ENCODE assay signal across 8 cellular contexts in the genomic region with DNA sequence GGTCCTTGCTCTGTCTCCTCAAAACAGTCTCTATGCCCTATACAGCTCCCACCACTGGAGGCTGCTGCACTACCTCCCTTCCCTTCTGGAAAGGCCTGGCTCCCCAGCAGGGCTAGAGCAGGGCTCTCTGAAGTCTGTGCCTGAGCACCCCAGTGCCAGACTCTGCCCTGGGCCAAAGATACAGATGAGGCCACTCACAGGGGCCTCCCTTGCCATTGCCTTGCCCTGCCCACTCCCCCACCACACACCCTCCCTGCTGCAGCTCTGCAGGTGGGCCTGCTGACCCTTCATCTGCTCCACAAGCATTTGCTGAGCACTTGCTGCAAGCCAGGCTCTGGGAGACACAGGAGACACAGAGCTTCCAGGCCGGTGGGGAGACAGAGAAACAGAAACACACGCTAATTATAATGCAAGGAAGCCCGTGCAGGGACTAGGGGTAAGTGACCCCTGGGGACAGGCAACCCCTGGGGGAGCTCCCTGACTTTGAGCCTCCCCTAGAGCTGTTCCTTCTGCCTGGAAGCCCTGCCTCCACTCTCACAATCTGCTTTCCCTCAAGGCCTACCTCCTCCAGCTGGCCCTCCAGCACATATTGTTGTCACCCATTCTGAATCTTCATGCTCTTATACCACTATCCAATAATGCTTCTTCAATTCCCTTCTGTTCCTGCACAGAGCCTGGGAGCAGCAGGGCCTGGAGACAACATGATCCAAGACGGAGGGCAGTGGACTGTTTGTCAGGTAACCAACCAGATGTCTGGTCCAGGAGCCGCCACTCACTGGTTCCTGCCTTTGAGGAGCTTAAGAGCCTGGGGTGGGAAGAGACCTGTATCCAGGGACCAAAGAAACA. TPM values are rescaled to one million over a fixed set of nuclear protein-coding genes. Genes with fewer than 3 reads are reported as not detected.
A peak's percentile ranks its signal among the peaks of the same experiment; 100 is the strongest.
DNase-seq lines count a peak whose midpoint lies in the region; ATAC-seq and TF ChIP-seq lines count a peak whose summit lies in the region.

No MANE protein-coding gene starts in this region.

- peaks cover 95% of the 10 kb centered on the region for H3K4me1 ChIP-seq in Panc1 (ENCODE audit: control insufficient read depth, insufficient read depth, low read length)

- H3K4me1 Mint-ChIP-seq in progenitor cell of endocrine pancreas (ENCODE audit: low read depth) = peaks cover 34% of the 10 kb centered on the region

- H3K4me3 Mint-ChIP-seq in progenitor cell of endocrine pancreas (ENCODE audit: low read depth) = no peak overlapping the region

- intact Hi-C loops in Panc1 (cut with micrococcal nuclease; ENCODE audit: unreplicated experiment) = no loop called here

- H3K27ac ChIP-seq in Panc1 (ENCODE audit: low read length) = peak overlapping the region; percentile 82
- peak overlapping the region; percentile 86 for H3K27ac ChIP-seq in epithelial cell of prostate

- H3K9me3 Mint-ChIP-seq in progenitor cell of endocrine pancreas (ENCODE audit: low read depth) = no peaks in the 10 kb centered on the region

- no peaks in the 10 kb centered on the region for H3K9me3 ChIP-seq in Panc1 (ENCODE audit: control insufficient read depth, insufficient read depth, low read depth, low read length)

- H3K36me3 ChIP-seq in GM06990 (ENCODE audit: control insufficient read depth, insufficient read depth, low read length) (peaks cover 10% of the 10 kb centered on the region), Panc1 (ENCODE audit: control insufficient read depth, insufficient read depth, low read length) (no peaks in the 10 kb centered on the region)

- H3K27me3 ChIP-seq in GM06990 (replicated peaks; ENCODE audit: control insufficient read depth, insufficient read depth, low read length) = no peaks in the 10 kb centered on the region
- no peaks in the 10 kb centered on the region for H3K27me3 ChIP-seq in Panc1 (ENCODE audit: control insufficient read depth, insufficient read depth, low read length)

- in situ Hi-C loops in Panc1 (cut with HindIII; ENCODE audit: low pct_unique_long_range_greater_than_20kb, low sequenced_read_pairs) = no loop called here

- peak; percentile 42; the same call in 1 of the 2 replicates for ATAC-seq in Panc1
- ATAC-seq in HG03457 (IDR thresholded peaks at IDR 0.05; ENCODE audit: unreplicated experiment) = no peak
- ATAC-seq in GM19397 (IDR thresholded peaks at IDR 0.05; ENCODE audit: unreplicated experiment) = no peak

- H3K27ac Mint-ChIP-seq in progenitor cell of endocrine pancreas = peak overlapping the region; percentile 84

- H3K27me3 Mint-ChIP-seq in progenitor cell of endocrine pancreas = no peaks in the 10 kb centered on the region

- BruUV-seq in Panc1 (replicated peaks; lab: Mats Ljungman, UMichigan) = no TSS peak

- POLR2A ChIA-PET in Panc1 (lab: Charles Lee) = no interaction called here

- TF ChIP-seq CTCF in GM06990 (IDR thresholded peaks at IDR 0.05; ENCODE audit: insufficient read depth, low read length, poor library complexity, severe bottlenecking) = no peak
- TF ChIP-seq CTCF in Panc1 (IDR thresholded peaks at IDR 0.05) = no peak
- no peak for TF ChIP-seq CTCF in progenitor cell of endocrine pancreas (IDR thresholded peaks at IDR 0.05; ENCODE audit: unreplicated experiment)

- no peaks in the 10 kb centered on the region for H3K36me3 Mint-ChIP-seq in progenitor cell of endocrine pancreas (ENCODE audit: insufficient read depth)

- CTCF ChIA-PET in Panc1 (lab: Charles Lee) = interaction anchor here (1.0 kb wide), 1 partner anchor 12 kb away, joined by 3 read pairs; no protein-coding TSS in a partner anchor

- DNase-seq in GM06990 (ENCODE audit: extremely low read depth, insufficient read length) = no peak
- DNase-seq in Panc1 (ENCODE audit: low read depth, low spot score) = no peak
- no peak for DNase-seq in epithelial cell of prostate (ENCODE audit: low read depth, low spot score)
- DNase-seq in progenitor cell of endocrine pancreas (ENCODE audit: low spot score, unreplicated experiment) = no peak
- DNase-seq in NCI-H526 (lab: John Stamatoyannopoulos, UW) = no peak
- DNase-seq in iPS-NIHi11 (ENCODE audit: low spot score) = no peak

- 0 out of 2 replicates have a peak overlapping the region, but pooled peaks have one; percentile 4 for H3K4me3 ChIP-seq in GM06990 (replicated peaks; ENCODE audit: low read depth, low read length)
- no peak overlapping the region for H3K4me3 ChIP-seq in Panc1 (ENCODE audit: low read depth in 2 of 2, low read length in 2 of 2)

RNA-seq across cellular contexts. Expression of a gene that starts 32.6 kb away (rescaled TPM):
- total RNA-seq in Panc1 (2021; ENCODE audit: unreplicated experiment) (49.7 TPM), progenitor cell of endocrine pancreas (52.7 and 59.0 TPM in 2 replicates)
- polyA plus RNA-seq in Panc1 (2012; ENCODE audit: insufficient read length) = 45.4 TPM
